ENCODE assay signal across 8 cellular contexts in the genomic region with DNA sequence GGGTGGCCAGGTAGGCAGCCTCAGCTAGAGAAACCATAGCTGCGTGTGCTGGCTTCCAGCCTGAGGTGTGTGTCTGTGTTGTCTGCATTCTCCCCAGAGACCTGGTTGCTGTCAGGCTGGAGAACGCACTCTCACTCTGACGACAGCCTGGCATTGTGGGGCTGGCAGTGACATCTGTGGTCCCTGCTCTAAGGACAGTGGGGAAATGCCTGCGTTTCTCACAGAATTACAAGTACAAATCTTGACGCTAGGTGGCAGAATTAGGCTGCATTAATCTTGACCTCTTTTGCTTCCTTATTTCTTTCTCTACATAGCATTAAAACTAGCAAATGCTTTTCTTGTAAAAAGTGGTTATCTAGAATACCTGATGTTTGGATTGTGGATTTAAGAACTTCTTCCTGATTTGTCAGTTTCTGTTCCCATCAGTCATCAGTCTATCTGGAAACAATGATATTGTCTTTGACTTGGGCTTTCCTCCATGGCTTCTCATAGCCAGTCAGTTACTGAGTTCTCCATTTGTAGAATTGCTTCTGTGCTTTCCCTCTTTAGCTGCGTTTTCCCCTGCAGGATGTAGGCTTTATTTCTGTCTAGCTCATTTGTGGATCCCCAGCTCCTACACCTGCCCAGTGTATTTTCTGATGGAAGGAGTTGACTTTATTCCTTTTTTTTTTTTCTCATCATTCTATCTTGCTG.
DNase-seq lines count a peak whose midpoint lies in the region; ATAC-seq and TF ChIP-seq lines count a peak whose summit lies in the region.

No MANE protein-coding gene starts in this region.

- TF ChIP-seq POLR2A in adrenal gland (IDR thresholded peaks at IDR 0.05) = no peak
- TF ChIP-seq POLR2A in heart left ventricle (IDR thresholded peaks at IDR 0.05) = no peak

- H3K27ac ChIP-seq in CD8-positive, alpha-beta T cell (ENCODE audit: low read depth, low read length) = no peak overlapping the region
- H3K27ac ChIP-seq in adrenal gland (no peak overlapping the region), heart left ventricle (no peak overlapping the region)

- H3K9me3 Mint-ChIP-seq in CD8-positive, alpha-beta T cell = no peaks in the 10 kb centered on the region

- H3K4me1 Mint-ChIP-seq in CD8-positive, alpha-beta T cell (ENCODE audit: low read depth) = no peaks in the 10 kb centered on the region

- H3K27ac Mint-ChIP-seq in CD8-positive, alpha-beta T cell = no peak overlapping the region

- H3K9me3 ChIP-seq in CD8-positive, alpha-beta T cell (ENCODE audit: low read length) = no peaks in the 10 kb centered on the region
- H3K9me3 ChIP-seq in adrenal gland (replicated peaks in 1 of 3) (no peaks in the 10 kb centered on the region), heart left ventricle (no peaks in the 10 kb centered on the region)

- CTCF ChIA-PET in CD8-positive, alpha-beta T cell (lab: Charles Lee) = interaction anchor here (0.8 to 2.2 kb wide), 3 partner anchors 12 to 1872 kb away, joined by 4 to 7 read pairs (median 7); no protein-coding TSS in a partner anchor

- no peak for ATAC-seq in CD8-positive, alpha-beta T cell
- peak; percentile 70 for ATAC-seq in GM18520 (IDR thresholded peaks at IDR 0.05; ENCODE audit: unreplicated experiment)
- peak; percentile 55 for ATAC-seq in HG03039 (IDR thresholded peaks at IDR 0.05; ENCODE audit: unreplicated experiment)
- ATAC-seq in heart left ventricle = peak in 3 of 4 donors; percentile 45 to 72 (median 62)

- H3K36me3 Mint-ChIP-seq in CD8-positive, alpha-beta T cell = no peaks in the 10 kb centered on the region

- WGBS in adrenal gland, 4 donors = 10 to 23% (median 17%) methylated on average over 5 to 6 of the region's 6 CpGs
- 7 to 15% (median 12%) methylated on average over 6 of the region's 6 CpGs for WGBS in heart left ventricle, 4 donors

- TF ChIP-seq CTCF in CD8-positive, alpha-beta T cell (IDR thresholded peaks at IDR 0.05) = peak; percentile 33
- TF ChIP-seq CTCF in adrenal gland (IDR thresholded peaks at IDR 0.05) = peak; percentile 53 to 88 (median 77)
- TF ChIP-seq CTCF in heart left ventricle (IDR thresholded peaks at IDR 0.05) = peak; percentile 50 to 86 (median 70)

- H3K4me3 Mint-ChIP-seq in CD8-positive, alpha-beta T cell = no peak overlapping the region

- no peaks in the 10 kb centered on the region for H3K36me3 ChIP-seq in CD8-positive, alpha-beta T cell (ENCODE audit: insufficient read depth, low read length)
- H3K36me3 ChIP-seq in adrenal gland (replicated peaks in 1 of 2) (no peaks in the 10 kb centered on the region), heart left ventricle (no peaks in the 10 kb centered on the region)

- no peak overlapping the region for H3K4me3 ChIP-seq in CD8-positive, alpha-beta T cell (ENCODE audit: low read depth, low read length)
- H3K4me3 ChIP-seq in adrenal gland (no peak overlapping the region), heart left ventricle (no peak overlapping the region)

- H3K4me1 ChIP-seq in CD8-positive, alpha-beta T cell (ENCODE audit: insufficient read depth, low read length) = no peaks in the 10 kb centered on the region
- H3K4me1 ChIP-seq in adrenal gland (replicated peaks in 1 of 2) (no peaks in the 10 kb centered on the region), heart left ventricle (no peaks in the 10 kb centered on the region)

- H3K27me3 ChIP-seq in CD8-positive, alpha-beta T cell (ENCODE audit: insufficient read depth, low read length) = no peaks in the 10 kb centered on the region
- H3K27me3 ChIP-seq in adrenal gland = no peaks in the 10 kb centered on the region
- no peaks in the 10 kb centered on the region for H3K27me3 ChIP-seq in heart left ventricle

- intact Hi-C loops in CD8-positive, alpha-beta T cell (cut with DNase I, micrococcal nuclease) = loop anchor here (1.0 to 5.0 kb wide), 2 partner anchors 520 to 1872 kb away; no protein-coding TSS in a partner anchor
- intact Hi-C loops in adrenal gland (cut with DNase I) (loop anchor here (5.0 kb wide), 2 partner anchors 405 to 520 kb away; a partner anchor contains a TSS), heart left ventricle (cut with DNase I) (loop anchor here (1.0 to 10.0 kb wide), 15 partner anchors 115 to 1872 kb away; a partner anchor contains a TSS)

- peak in 2 of 7 experiments; percentile 10 to 34 for DNase-seq in CD8-positive, alpha-beta T cell
- DNase-seq in NCI-H2196 treated with DMSO at 0.1 percent for 48 hours (lab: John Stamatoyannopoulos, UW; ENCODE audit: unreplicated experiment) = peak; percentile 23
- DNase-seq in adrenal gland = peak in 6 of 7 donors; percentile 37 to 81 (median 58)
- peak in 1 of 5 donors; percentile 32 for DNase-seq in heart left ventricle
- peak; percentile 29 for DNase-seq in pulmonary artery endothelial cell (ENCODE audit: low read depth, low spot score)
- no peak for DNase-seq in activated naive CD4-positive, alpha-beta T cell treated with anti-CD3 and anti-CD28 coated beads, Interleukin-2, amount 50 U/mL, for 16 hours

- POLR2A ChIA-PET in CD8-positive, alpha-beta T cell (lab: Charles Lee) = no interaction called here

- peaks cover 9% of the 10 kb centered on the region for H3K27me3 Mint-ChIP-seq in CD8-positive, alpha-beta T cell (ENCODE audit: low read depth)
